In the genomic region with DNA sequence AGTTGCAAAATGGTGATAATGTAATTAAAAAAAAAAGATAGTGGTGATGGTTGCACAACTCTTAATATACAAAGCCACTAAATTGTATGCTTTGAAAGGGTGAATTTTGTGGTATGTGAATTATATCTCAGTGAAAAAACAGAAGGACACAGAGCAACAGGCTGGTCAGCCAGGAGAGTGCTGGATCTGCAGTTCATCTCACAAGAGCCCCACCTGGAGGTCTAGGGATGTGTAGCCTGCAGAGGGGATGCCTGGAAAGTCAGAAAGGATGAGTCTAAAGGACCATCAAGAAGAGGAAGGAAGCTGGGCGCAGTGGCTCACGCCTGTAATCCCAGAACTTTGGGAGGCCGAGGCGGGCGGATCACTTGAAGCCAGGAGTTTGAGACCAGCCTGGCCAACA, we compare ENCODE assay signal across 10 cellular contexts. TPM values are rescaled to one million over a fixed set of nuclear protein-coding genes. Genes with fewer than 3 reads are reported as not detected.
A peak's percentile ranks its signal among the peaks of the same experiment; 100 is the strongest.
DNase-seq lines count a peak whose midpoint lies in the region; ATAC-seq, FAIRE-seq and TF ChIP-seq lines count a peak whose summit lies in the region.
"Had no signal": no experiment of that assay in that cellular context is flagged by ENCODE, and none has a peak within 500 bp of the region (broad histone marks: within the 10 kb centered on the region; RNA-seq: fewer than 3 reads in every experiment).

No MANE protein-coding gene starts in this region.

- no peak overlapping the region for H3K27ac ChIP-seq in A549
- peak overlapping the region; percentile 45 for H3K27ac ChIP-seq in RWPE1
- H3K27ac ChIP-seq in prostate gland, result no peak overlapping the region
- H3K27ac ChIP-seq in uterus, result no peak overlapping the region

- H3K4me3 ChIP-seq in A549 (no peak overlapping the region), fibroblast of the aortic adventitia (ENCODE audit: low read depth, low read length) (no peak overlapping the region), prostate gland (no peak overlapping the region), uterus (no peak overlapping the region)

- H3K9me3 ChIP-seq in A549 (no peaks in the 10 kb centered on the region), prostate gland (no peaks in the 10 kb centered on the region), uterus (no peaks in the 10 kb centered on the region)

- no peak for TF ChIP-seq POLR2A in A549 (IDR thresholded peaks at IDR 0.05; ENCODE audit: low read length)
- TF ChIP-seq POLR2A in prostate gland (IDR thresholded peaks at IDR 0.05), result no peak
- TF ChIP-seq POLR2A in uterus (IDR thresholded peaks at IDR 0.05), result no peak

- no peak for TF ChIP-seq RAD21 in A549 (conservative IDR thresholded peaks at IDR 0.05 in 1 of 2, IDR thresholded peaks at IDR 0.05 in 1 of 2)

- no peak for TF ChIP-seq EP300 in A549 (IDR thresholded peaks at IDR 0.05)

- 92% methylated on average over 5 of the region's 5 CpGs for WGBS in A549 (ENCODE audit: missing lambda C conversion rate)
- WGBS in prostate gland, result 94% methylated on average over 5 of the region's 5 CpGs

- FAIRE-seq in A549 (lab: Jason Lieb, UNC), result no peak

- H3K36me3 ChIP-seq in prostate gland, result no peaks in the 10 kb centered on the region
- H3K36me3 ChIP-seq in uterus, result no peaks in the 10 kb centered on the region

- 0 out of 3 replicates have a peak, but pooled peaks cover 3% of the 10 kb centered on the region for H3K4me1 ChIP-seq in A549
- no peaks in the 10 kb centered on the region for H3K4me1 ChIP-seq in prostate gland (replicated peaks)
- H3K4me1 ChIP-seq in uterus, result no peaks in the 10 kb centered on the region

- peak; percentile 74 to 79 for ATAC-seq in A549

- no peak overlapping the region for H3K4me2 ChIP-seq in A549

- TF ChIP-seq CTCF in A549 (IDR thresholded peaks at IDR 0.05) (no peak), GM10248 (IDR thresholded peaks at IDR 0.05; ENCODE audit: control extremely low read depth, extremely low read depth, low read depth, missing control alignments) (peak; percentile 23), RWPE1 (conservative IDR thresholded peaks at IDR 0.05; ENCODE audit: low read depth) (no peak), fibroblast of the aortic adventitia (IDR thresholded peaks at IDR 0.05; ENCODE audit: insufficient read depth, low read length) (peak; percentile 33), prostate gland (IDR thresholded peaks at IDR 0.05) (no peak), uterus (IDR thresholded peaks at IDR 0.05) (no peak)

- DNase-seq in A549 (ENCODE audit: low read depth in 1 of 2, low spot score in 1 of 2) (peak; percentile 46 to 52), GM10248 (ENCODE audit: extremely low spot score) (no peak), RWPE1 (ENCODE audit: low spot score) (no peak), fibroblast of the aortic adventitia (ENCODE audit: low read depth) (no peak), NCI-H526 treated with DMSO at 0.1 percent for 48 hours (lab: John Stamatoyannopoulos, UW) (no peak), prostate gland (ENCODE audit: low spot score) (no peak), uterus (no peak), pons (ENCODE audit: low spot score) (no peak)
- DNase-seq: activated naive CD8-positive, alpha-beta T cell treated with anti-CD3 and anti-CD28 coated beads, Interleukin-2, amount 10 ng/mL, durations not matched to agents 7 days and 5 days; DMS153 had no signal

- no peaks in the 10 kb centered on the region for H3K27me3 ChIP-seq in prostate gland (replicated peaks; ENCODE audit: insufficient read depth)
- no peaks in the 10 kb centered on the region for H3K27me3 ChIP-seq in uterus

- POLR2A ChIA-PET in A549 (lab: Yijun Ruan, JAX) (no interaction called here), GM10248 (lab: Yijun Ruan, JAX) (interaction anchor here (0.6 kb wide), 1 partner anchor 16 kb away, joined by 6 read pairs; no protein-coding TSS in a partner anchor), RWPE1 (lab: Yijun Ruan, JAX; ENCODE audit: low non-redundant PET) (no interaction called here)

- intact Hi-C loops in prostate gland (cut with DNase I) (no loop called here), uterus (cut with DNase I; ENCODE audit: low total_unique reads) (no loop called here)

- CTCF ChIA-PET in A549 (lab: Yijun Ruan, JAX) (interaction anchor here (0.7 to 1.9 kb wide), 7 partner anchors 9 to 272 kb away, joined by 3 to 8 read pairs (median 3); a partner anchor contains a TSS), GM10248 (lab: Yijun Ruan, JAX) (interaction anchor here (1.0 to 2.2 kb wide), 4 partner anchors 8 to 132 kb away, joined by 3 to 18 read pairs (median 4); a partner anchor contains a TSS), RWPE1 (lab: Yijun Ruan, JAX) (interaction anchor here (0.6 kb wide), 1 partner anchor 9 kb away, joined by 3 read pairs; no protein-coding TSS in a partner anchor)

TF ChIP-seq in A549, 52 proteins besides CTCF, POLR2A, EP300 and RAD21:
- TF ChIP-seq KDM1A (IDR thresholded peaks at IDR 0.05; ENCODE audit: low read depth) (no peak), HOXA7 (CRISPR knock-in tag; IDR thresholded peaks at IDR 0.05) (no peak)

RNA-seq across cellular contexts. Expression of a gene that starts 9.0 kb away (rescaled TPM):
- polyA plus RNA-seq in A549 (2011; rRNA removed), result 24.5 and 26.0 TPM in 2 replicates
- 50.6 TPM in 2 replicates for polyA plus RNA-seq in A549 (2012; cell fraction: cytosol; rRNA removed)
- polyA plus RNA-seq in A549 (2012; cell fraction: nucleus; rRNA removed), result 37.0 and 41.9 TPM in 2 replicates
- 26.1 to 27.7 TPM (median 27.5 TPM) in 3 replicates for polyA plus RNA-seq in A549 (2017; fragmentation: RNase III; extraction: RNeasy Plus Mini Kit Qiagen cat#74134 plus additional on column Dnase treatment)
- 19.9 and 33.9 TPM in 2 replicates for polyA minus RNA-seq in A549 (2011; rRNA and poly(A)+ RNA removed)
- 18.7 and 27.7 TPM in 2 replicates for total RNA-seq in fibroblast of the aortic adventitia (ENCODE audit: low replicate concordance)
- 10 to 100 TPM; 27.8 to 29.1 TPM for total RNA-seq in prostate gland
- total RNA-seq in uterus, result 10 to 100 TPM in 2 of 4 donors, 1 to 10 TPM in 2; 3.2 to 41.9 (median 16.6) TPM

RNA-seq across cellular contexts. Expression of a gene that starts 25.6 kb away (rescaled TPM):
- polyA plus RNA-seq in A549 (2011; rRNA removed) (0.45 and 0.54 TPM in 2 replicates), A549 (2017; fragmentation: RNase III; extraction: RNeasy Plus Mini Kit Qiagen cat#74134 plus additional on column Dnase treatment) (1.7 to 2.8 TPM (median 2.6 TPM) in 3 replicates)
- polyA plus RNA-seq in A549 (2012; cell fraction: cytosol; rRNA removed), result 0.62 and 0.89 TPM in 2 replicates
- polyA plus RNA-seq in A549 (2012; cell fraction: nucleus; rRNA removed), result 1.3 and 1.5 TPM in 2 replicates
- 0.17 and 0.54 TPM in 2 replicates for polyA minus RNA-seq in A549 (2011; rRNA and poly(A)+ RNA removed)
- total RNA-seq in fibroblast of the aortic adventitia (ENCODE audit: low replicate concordance) (3.3 and 3.8 TPM in 2 replicates), prostate gland (10 to 100 TPM in 1 of 2 donors, 1 to 10 TPM in 1; 7.2 to 93.6 TPM), uterus (10 to 100 TPM in 2 of 4 donors, 1 to 10 TPM in 2; 2.4 to 83.0 (median 19.6) TPM)
- total RNA-seq: activated naive CD8-positive, alpha-beta T cell treated with anti-CD3 and anti-CD28 coated beads, Interleukin-2, amount 10 ng/mL, durations not matched to agents 7 days and 5 days had no signal

RNA-seq across cellular contexts. Expression of a gene that starts 54.4 kb away (rescaled TPM):
- polyA plus RNA-seq in A549 (2011; rRNA removed), result 26.2 and 28.7 TPM in 2 replicates
- polyA plus RNA-seq in A549 (2012; cell fraction: cytosol; rRNA removed), result 35.3 and 38.7 TPM in 2 replicates
- 55.2 and 65.3 TPM in 2 replicates for polyA plus RNA-seq in A549 (2012; cell fraction: nucleus; rRNA removed)
- 21.3 to 25.1 TPM (median 23.5 TPM) in 3 replicates for polyA plus RNA-seq in A549 (2017; fragmentation: RNase III; extraction: RNeasy Plus Mini Kit Qiagen cat#74134 plus additional on column Dnase treatment)
- polyA minus RNA-seq in A549 (2011; rRNA and poly(A)+ RNA removed), result 16.5 and 18.0 TPM in 2 replicates
- 29.0 and 37.9 TPM in 2 replicates for total RNA-seq in fibroblast of the aortic adventitia (ENCODE audit: low replicate concordance)
- 10 to 100 TPM; 49.0 to 58.6 TPM for total RNA-seq in prostate gland
- 10 to 100 TPM; 21.0 to 76.5 (median 34.6) TPM for total RNA-seq in uterus

Comparison
In these comparisons a context has a peak if more than half of its experiments do, and no peak if none do; other contexts are left out.
1. DNase-seq: peak in A549 (2 of 2); none in GM10248 (single experiment), RWPE1 (single experiment), fibroblast of the aortic adventitia (single experiment), NCI-H526 treated with DMSO at 0.1 percent for 48 hours (single experiment), prostate gland (single experiment), uterus (0 of 2) and pons (single experiment).
2. CTCF ChIP-seq: peak in GM10248 (single experiment) and fibroblast of the aortic adventitia (single experiment); none in A549 (single experiment), RWPE1 (single experiment), prostate gland (0 of 4) and uterus (0 of 4).